Comparison of ENCODE assay signal across 2 cellular contexts in the genomic region with DNA sequence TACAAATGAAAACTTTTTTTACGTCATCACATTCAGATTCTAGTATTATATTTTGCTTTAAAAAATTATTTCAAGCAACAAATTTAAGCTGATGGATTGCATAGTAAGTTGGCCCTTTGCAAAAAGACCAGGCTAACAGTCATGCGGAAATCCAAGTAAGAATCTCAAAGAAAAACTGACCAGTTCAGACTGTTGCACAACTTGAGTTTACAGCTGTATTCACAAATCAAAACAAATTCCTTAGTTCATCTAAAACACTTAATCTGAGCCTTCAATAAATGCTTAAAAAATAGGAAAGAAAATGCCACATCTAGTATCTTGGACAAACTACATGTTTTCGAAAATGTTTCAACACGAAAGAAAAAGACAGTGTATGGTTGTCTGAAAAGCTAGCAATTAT.
TF ChIP-seq lines count a peak whose summit lies in the region.

No MANE protein-coding gene starts in this region.

TF ChIP-seq in SK-N-SH, 30 proteins besides CTCF, POLR2A, EP300 and RAD21:
- TF ChIP-seq CHD2 (IDR thresholded peaks at IDR 0.05; ENCODE audit: low read length, partially characterized antibody): no peak
- TF ChIP-seq, protein P1, sequence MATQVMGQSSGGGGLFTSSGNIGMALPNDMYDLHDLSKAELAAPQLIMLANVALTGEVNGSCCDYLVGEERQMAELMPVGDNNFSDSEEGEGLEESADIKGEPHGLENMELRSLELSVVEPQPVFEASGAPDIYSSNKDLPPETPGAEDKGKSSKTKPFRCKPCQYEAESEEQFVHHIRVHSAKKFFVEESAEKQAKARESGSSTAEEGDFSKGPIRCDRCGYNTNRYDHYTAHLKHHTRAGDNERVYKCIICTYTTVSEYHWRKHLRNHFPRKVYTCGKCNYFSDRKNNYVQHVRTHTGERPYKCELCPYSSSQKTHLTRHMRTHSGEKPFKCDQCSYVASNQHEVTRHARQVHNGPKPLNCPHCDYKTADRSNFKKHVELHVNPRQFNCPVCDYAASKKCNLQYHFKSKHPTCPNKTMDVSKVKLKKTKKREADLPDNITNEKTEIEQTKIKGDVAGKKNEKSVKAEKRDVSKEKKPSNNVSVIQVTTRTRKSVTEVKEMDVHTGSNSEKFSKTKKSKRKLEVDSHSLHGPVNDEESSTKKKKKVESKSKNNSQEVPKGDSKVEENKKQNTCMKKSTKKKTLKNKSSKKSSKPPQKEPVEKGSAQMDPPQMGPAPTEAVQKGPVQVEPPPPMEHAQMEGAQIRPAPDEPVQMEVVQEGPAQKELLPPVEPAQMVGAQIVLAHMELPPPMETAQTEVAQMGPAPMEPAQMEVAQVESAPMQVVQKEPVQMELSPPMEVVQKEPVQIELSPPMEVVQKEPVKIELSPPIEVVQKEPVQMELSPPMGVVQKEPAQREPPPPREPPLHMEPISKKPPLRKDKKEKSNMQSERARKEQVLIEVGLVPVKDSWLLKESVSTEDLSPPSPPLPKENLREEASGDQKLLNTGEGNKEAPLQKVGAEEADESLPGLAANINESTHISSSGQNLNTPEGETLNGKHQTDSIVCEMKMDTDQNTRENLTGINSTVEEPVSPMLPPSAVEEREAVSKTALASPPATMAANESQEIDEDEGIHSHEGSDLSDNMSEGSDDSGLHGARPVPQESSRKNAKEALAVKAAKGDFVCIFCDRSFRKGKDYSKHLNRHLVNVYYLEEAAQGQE (IDR thresholded peaks at IDR 0.05; ENCODE audit: low read depth, low read length): no peak
- no peak for TF ChIP-seq RCOR1 (IDR thresholded peaks at IDR 0.05; ENCODE audit: low read length)
- no peak for TF ChIP-seq FOXM1 (IDR thresholded peaks at IDR 0.05; ENCODE audit: low read depth)
- no peak for TF ChIP-seq TCF12 (IDR thresholded peaks at IDR 0.05)
- no peak for TF ChIP-seq EZH2phosphoT487 (IDR thresholded peaks at IDR 0.05; ENCODE audit: borderline replicate concordance, low read depth)
- no peak for TF ChIP-seq GABPA (IDR thresholded peaks at IDR 0.05; ENCODE audit: low read depth)
- TF ChIP-seq, protein P2, sequence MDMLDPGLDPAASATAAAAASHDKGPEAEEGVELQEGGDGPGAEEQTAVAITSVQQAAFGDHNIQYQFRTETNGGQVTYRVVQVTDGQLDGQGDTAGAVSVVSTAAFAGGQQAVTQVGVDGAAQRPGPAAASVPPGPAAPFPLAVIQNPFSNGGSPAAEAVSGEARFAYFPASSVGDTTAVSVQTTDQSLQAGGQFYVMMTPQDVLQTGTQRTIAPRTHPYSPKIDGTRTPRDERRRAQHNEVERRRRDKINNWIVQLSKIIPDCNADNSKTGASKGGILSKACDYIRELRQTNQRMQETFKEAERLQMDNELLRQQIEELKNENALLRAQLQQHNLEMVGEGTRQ (IDR thresholded peaks at IDR 0.05; ENCODE audit: borderline replicate concordance, low read depth, low read length): no peak
- no peak for TF ChIP-seq RXRA (IDR thresholded peaks at IDR 0.05; ENCODE audit: borderline replicate concordance, low read depth)
TF ChIP-seq in SK-N-SH: peak in this region for 0.

TF ChIP-seq in SK-N-SH treated with all-trans-retinoic acid at 6 μM for 48 hours, 23 proteins besides CTCF, POLR2A, EP300 and RAD21:
- TF ChIP-seq ZFP30 (CRISPR knock-in tag; IDR thresholded peaks at IDR 0.05) (no peak), RARB (CRISPR knock-in tag; IDR thresholded peaks at IDR 0.05) (no peak), CSDC2 (CRISPR knock-in tag; IDR thresholded peaks at IDR 0.05) (no peak), OSR1 (CRISPR knock-in tag; IDR thresholded peaks at IDR 0.05) (no peak), BACH2 (CRISPR knock-in tag; IDR thresholded peaks at IDR 0.05; ENCODE audit: borderline replicate concordance) (no peak), ZNF70 (CRISPR knock-in tag; IDR thresholded peaks at IDR 0.05) (no peak), ARNTL (CRISPR knock-in tag; IDR thresholded peaks at IDR 0.05; ENCODE audit: borderline replicate concordance, low read depth) (no peak)
- TF ChIP-seq, protein P3, sequence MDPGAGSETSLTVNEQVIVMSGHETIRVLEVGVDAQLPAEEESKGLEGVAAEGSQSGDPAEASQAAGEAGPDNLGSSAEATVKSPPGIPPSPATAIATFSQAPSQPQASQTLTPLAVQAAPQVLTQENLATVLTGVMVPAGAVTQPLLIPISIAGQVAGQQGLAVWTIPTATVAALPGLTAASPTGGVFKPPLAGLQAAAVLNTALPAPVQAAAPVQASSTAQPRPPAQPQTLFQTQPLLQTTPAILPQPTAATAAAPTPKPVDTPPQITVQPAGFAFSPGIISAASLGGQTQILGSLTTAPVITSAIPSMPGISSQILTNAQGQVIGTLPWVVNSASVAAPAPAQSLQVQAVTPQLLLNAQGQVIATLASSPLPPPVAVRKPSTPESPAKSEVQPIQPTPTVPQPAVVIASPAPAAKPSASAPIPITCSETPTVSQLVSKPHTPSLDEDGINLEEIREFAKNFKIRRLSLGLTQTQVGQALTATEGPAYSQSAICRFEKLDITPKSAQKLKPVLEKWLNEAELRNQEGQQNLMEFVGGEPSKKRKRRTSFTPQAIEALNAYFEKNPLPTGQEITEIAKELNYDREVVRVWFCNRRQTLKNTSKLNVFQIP (CRISPR knock-in tag; IDR thresholded peaks at IDR 0.05; ENCODE audit: borderline replicate concordance, low read depth): no peak
TF ChIP-seq in SK-N-SH treated with all-trans-retinoic acid at 6 μM for 48 hours: peak in this region for 0.
